In genomic region chr2:190094471-190094870, GRCh38 we compare ENCODE assay signal across 27 cellular contexts. TPM values are rescaled to one million over a fixed set of nuclear protein-coding genes. Genes with fewer than 3 reads are reported as not detected.
DNase-seq lines count a peak whose midpoint lies in the region; ATAC-seq and TF ChIP-seq lines count a peak whose summit lies in the region.
"Had no signal": no experiment of that assay in that cellular context is flagged by ENCODE, and none has a peak within 500 bp of the region (broad histone marks: within the 10 kb centered on the region; RNA-seq: fewer than 3 reads in every experiment).

No MANE protein-coding gene starts in this region.

- H3K4me3 ChIP-seq in adipocyte (ENCODE audit: low read length) (no peak overlapping the region), fibroblast of villous mesenchyme (ENCODE audit: low read depth, low read length) (no peak overlapping the region), osteoblast (ENCODE audit: insufficient read depth, low read length) (no peak overlapping the region), MG63 (no peak overlapping the region)
- H3K4me3 ChIP-seq: body of pancreas, dorsolateral prefrontal cortex had no signal

- H3K27ac ChIP-seq in osteoblast (ENCODE audit: low read depth, low read length): no peak overlapping the region
- H3K27ac ChIP-seq: body of pancreas had no signal

- TF ChIP-seq CTCF in fibroblast of villous mesenchyme (IDR thresholded peaks at IDR 0.05; ENCODE audit: insufficient read depth, low read depth, low read length): no peak
- no peak for TF ChIP-seq CTCF in osteoblast (IDR thresholded peaks at IDR 0.05; ENCODE audit: extremely low read depth, low read depth, low read length)

- no peaks in the 10 kb centered on the region for H3K27me3 ChIP-seq in adipocyte (replicated peaks; ENCODE audit: control insufficient read depth, insufficient read depth, low read length)
- H3K27me3 ChIP-seq in osteoblast (ENCODE audit: insufficient read depth, low read length): no peaks in the 10 kb centered on the region
- H3K27me3 ChIP-seq in MG63: no peaks in the 10 kb centered on the region
- H3K27me3 ChIP-seq: body of pancreas, dorsolateral prefrontal cortex had no signal

- H4K20me1 ChIP-seq in osteoblast (ENCODE audit: insufficient read depth, low read length): no peaks in the 10 kb centered on the region

- H3K9ac ChIP-seq in adipocyte (ENCODE audit: low read length): peak overlapping the region; percentile 10

- H3K9me3 ChIP-seq in adipocyte (ENCODE audit: control insufficient read depth, low read length) (peaks cover 5% of the 10 kb centered on the region), osteoblast (ENCODE audit: low read depth, low read length) (no peaks in the 10 kb centered on the region), MG63 (peaks cover 7% of the 10 kb centered on the region; the same call in 1 of the 2 replicates)
- H3K9me3 ChIP-seq: body of pancreas, Caco-2 had no signal

- H3K79me2 ChIP-seq in osteoblast (ENCODE audit: insufficient read depth, low read length): no peaks in the 10 kb centered on the region

- peaks cover 16% of the 10 kb centered on the region for H3K4me1 ChIP-seq in adipocyte (ENCODE audit: control insufficient read depth, insufficient read depth, low read length)
- H3K4me1 ChIP-seq in osteoblast (ENCODE audit: insufficient read depth, low read length): no peaks in the 10 kb centered on the region
- H3K4me1 ChIP-seq: body of pancreas had no signal

- ATAC-seq in HG03457 (IDR thresholded peaks at IDR 0.05; ENCODE audit: unreplicated experiment): no peak
- ATAC-seq in GM19035 (IDR thresholded peaks at IDR 0.05; ENCODE audit: unreplicated experiment): no peak
- ATAC-seq: activated CD8-positive, alpha-beta memory T cell treated with anti-CD3 and anti-CD28 coated beads, Interleukin-2, amount 10 ng/mL, durations not matched to agents 7 days and 5 days; activated naive CD8-positive, alpha-beta T cell treated with anti-CD3 and anti-CD28 coated beads, Interleukin-2, amount 50 U/mL, for 24 hours; activated T-cell treated with anti-CD3 and anti-CD28 coated beads, Interleukin-2, amount 50 U/mL, for 4 hours; body of pancreas; PC-3; stimulated activated effector memory CD8-positive, alpha-beta T cell treated with anti-CD3 and anti-CD28 coated beads, Interleukin-12 subunit alpha, Interleukin-12 subunit beta, amount 100 ng/mL, for 72 hours; T-helper 17 cell had no signal

- H3K4me2 ChIP-seq in osteoblast (ENCODE audit: insufficient read depth, low read length): no peak overlapping the region

- DNase-seq in A172 (ENCODE audit: low spot score): peak; percentile 24
- no peak for DNase-seq in adipocyte (ENCODE audit: low read depth)
- peak; percentile 45 for DNase-seq in fibroblast of villous mesenchyme (ENCODE audit: low read depth)
- DNase-seq in osteoblast (ENCODE audit: insufficient read length, low spot score, missing footprints): no peak
- no peak for DNase-seq in activated effector memory CD4-positive, alpha-beta T cell treated with anti-CD3 and anti-CD28 coated beads, Interleukin-2, amount 50 U/mL, for 16 hours
- no peak for DNase-seq in MG63
- DNase-seq: 8988T; activated CD4-positive, alpha-beta T cell treated with anti-CD3 and anti-CD28 coated beads, Interleukin-2, amount 50 U/mL, for 1 hour; activated CD4-positive, CD25-positive, alpha-beta regulatory T cell; activated CD8-positive, alpha-beta memory T cell treated with anti-CD3 and anti-CD28 coated beads, Interleukin-2, amount 10 ng/mL, durations not matched to agents 7 days and 5 days; activated naive CD8-positive, alpha-beta T cell treated with anti-CD3 and anti-CD28 coated beads, Interleukin-2, amount 50 U/mL, for 24 hours; activated T-cell treated with anti-CD3 and anti-CD28 coated beads, Interleukin-2, amount 50 U/mL, for 4 hours; Caco-2; DMS53; dorsolateral prefrontal cortex; NCI-H2029 treated with DMSO at 0.1 percent for 48 hours; NCI-H69; PC-3; stimulated activated CD4-positive, alpha-beta T cell treated with anti-CD3 and anti-CD28 coated beads, Interleukin-15, amount 100 ng/mL, for 24 hours; T-helper 17 cell had no signal

- H2AFZ ChIP-seq in osteoblast (ENCODE audit: low read length): peak overlapping the region; percentile 13

- H3K36me3 ChIP-seq in adipocyte (ENCODE audit: control insufficient read depth, insufficient read depth, low read length, severe bottlenecking) (no peaks in the 10 kb centered on the region), osteoblast (ENCODE audit: insufficient read depth, low read length) (no peaks in the 10 kb centered on the region), MG63 (no peaks in the 10 kb centered on the region)

RNA-seq across cellular contexts. Expression of gene MSTN, which starts 31.9 kb away (rescaled TPM):
- 0.02 TPM in 1 of 2 replicates, not detected in the other for total RNA-seq in A172 (2014; rRNA removed; shearing (Covaris generic))
- total RNA-seq in fibroblast of villous mesenchyme: under 0.01 TPM in 2 replicates
- total RNA-seq in osteoblast: under 0.01 TPM in 1 of 2 replicates, not detected in the other
- total RNA-seq in MG63 (2014; rRNA removed; shearing (Covaris generic); ENCODE audit: low replicate concordance): 13.7 and 29.4 TPM in 2 replicates
- total RNA-seq: activated CD8-positive, alpha-beta memory T cell treated with anti-CD3 and anti-CD28 coated beads, Interleukin-2, amount 10 ng/mL, durations not matched to agents 7 days and 5 days; activated T-cell treated with anti-CD3 and anti-CD28 coated beads, Interleukin-2, amount 50 U/mL, for 4 hours; body of pancreas; Caco-2; HT1080; lung microvascular endothelial cell; PC-3; Right ventricle myocardium inferior had no signal

Comparison
In these comparisons a context has a peak if more than half of its experiments do, and no peak if none do; other contexts are left out.
1. DNase-seq: peak in A172 (single experiment) and fibroblast of villous mesenchyme (single experiment); none in adipocyte (single experiment), osteoblast (single experiment), activated effector memory CD4-positive, alpha-beta T cell treated with anti-CD3 and anti-CD28 coated beads, Interleukin-2, amount 50 U/mL, for 16 hours (single experiment) and MG63 (single experiment).
2. RNA of gene MSTN, which starts 31.9 kb away (total RNA-seq): 13.7 to 29.4 TPM in MG63; 0.02 TPM in A172, under 0.01 TPM in fibroblast of villous mesenchyme and under 0.01 TPM in osteoblast; every median in the first group is over 10 times any median in the second.